8 cellular contexts compared by ENCODE assay signal in genomic region chr5:72013741-72014703, GRCh38.
DNase-seq lines count a peak whose midpoint lies in the region; ATAC-seq and TF ChIP-seq lines count a peak whose summit lies in the region.
"Had no signal": no experiment of that assay in that cellular context is flagged by ENCODE, and none has a peak within 500 bp of the region (broad histone marks: within the 10 kb centered on the region; RNA-seq: fewer than 3 reads in every experiment).

No MANE protein-coding gene starts in this region.

- H3K27me3 Mint-ChIP-seq in osteocyte (ENCODE audit: unreplicated experiment): peaks cover 24% of the 10 kb centered on the region

- no peak for TF ChIP-seq CTCF in osteocyte (IDR thresholded peaks at IDR 0.05)

- ATAC-seq in GM19452 (IDR thresholded peaks at IDR 0.05; ENCODE audit: unreplicated experiment) (no peak), HG03045 (IDR thresholded peaks at IDR 0.05; ENCODE audit: unreplicated experiment) (no peak)

- H3K9me3 Mint-ChIP-seq in osteocyte (ENCODE audit: unreplicated experiment): peaks cover 5% of the 10 kb centered on the region

- H3K27ac Mint-ChIP-seq in osteocyte (ENCODE audit: unreplicated experiment): no peak overlapping the region

- peak; percentile 15 for DNase-seq in NCI-H1417 treated with DMSO at 0.1 percent for 48 hours (lab: John Stamatoyannopoulos, UW)
- DNase-seq in SK-N-DZ (ENCODE audit: low spot score): peak; percentile 41
- DNase-seq in fibroblast of peridontal ligament (ENCODE audit: extremely low read depth): peak; percentile 67
- DNase-seq in retina: peak; percentile 85
- DNase-seq in osteocyte (ENCODE audit: extremely low spot score, unreplicated experiment): no peak
- DNase-seq: kidney glomerular epithelial cell had no signal

- no peak overlapping the region for H3K4me3 Mint-ChIP-seq in osteocyte (ENCODE audit: unreplicated experiment)

- no peaks in the 10 kb centered on the region for H3K36me3 Mint-ChIP-seq in osteocyte (ENCODE audit: unreplicated experiment)

- H3K4me1 Mint-ChIP-seq in osteocyte (ENCODE audit: unreplicated experiment): peaks cover 3% of the 10 kb centered on the region
